In genomic region chr3:14272041-14272958, GRCh38 we compare ENCODE assay signal across 6 cellular contexts.
DNase-seq lines count a peak whose midpoint lies in the region; ATAC-seq and TF ChIP-seq lines count a peak whose summit lies in the region.
"Not testable (repeated sequence)": the region's sequence is repeated elsewhere in the genome, so short reads cannot be mapped to it uniquely, and the experiment has no call there.

No MANE protein-coding gene starts in this region.

- not testable (repeated sequence) for H3K23ac ChIP-seq in IMR-90 (ENCODE audit: low read depth, low read length); neuronal stem cell (ENCODE audit: low read depth, low read length, poor library complexity)

- TF ChIP-seq POLR2A in IMR-90 (IDR thresholded peaks at IDR 0.05; ENCODE audit: low read depth, low read length) = not testable (repeated sequence)

- not testable (repeated sequence) for H3K36me3 Mint-ChIP-seq in GM23338 (ENCODE audit: low read depth)

- in situ Hi-C loops in IMR-90 (cut with MboI; ENCODE audit: low sequenced_read_pairs) = not testable (repeated sequence)

- H2AFZ ChIP-seq in GM23338; IMR-90 (replicated peaks; ENCODE audit: low read length, poor library complexity); neuronal stem cell (ENCODE audit: low read length): not testable (repeated sequence)

- not testable (repeated sequence) for TF ChIP-seq RAD21 in IMR-90 (IDR thresholded peaks at IDR 0.05; ENCODE audit: low read length)

- CTCF ChIA-PET in IMR-90 (lab: Yijun Ruan, JAX) = interaction anchor here (0.6 kb wide), 1 partner anchor 101 kb away, joined by 3 read pairs; no protein-coding TSS in a partner anchor

- not testable (repeated sequence) for H3K9me3 ChIP-seq in IMR-90 (ENCODE audit: control insufficient read depth, insufficient read depth, low read length); WERI-Rb-1 (ENCODE audit: severe bottlenecking); iPS-20b (ENCODE audit: insufficient read depth, low read depth, low read length); neuronal stem cell (replicated peaks in 1 of 2; ENCODE audit: control insufficient read depth in 2 of 2, insufficient read depth in 1 of 2, low read depth in 1 of 2, low read length in 2 of 2)

- peaks cover 13% of the 10 kb centered on the region for H3K27me3 Mint-ChIP-seq in GM23338 (ENCODE audit: insufficient read depth, low read depth, poor library complexity)

- H3F3A ChIP-seq in GM23338 (replicated peaks; ENCODE audit: low read depth) = peaks cover 25% of the 10 kb centered on the region

- H2BK5ac ChIP-seq in IMR-90 (ENCODE audit: low read depth, low read length, poor library complexity, severe bottlenecking); neuronal stem cell (ENCODE audit: low read length): not testable (repeated sequence)

- H3K79me2 ChIP-seq in GM23338 (replicated peaks; ENCODE audit: insufficient read depth) = not testable (repeated sequence)

- POLR2A ChIA-PET in IMR-90 (lab: Charles Lee; ENCODE audit: unreplicated experiment) = not testable (repeated sequence)

- DNase-seq in GM23338 (ENCODE audit: low spot score) = peak; percentile 71
- DNase-seq in IMR-90; neuronal stem cell (ENCODE audit: low spot score): not testable (repeated sequence)
- DNase-seq in WERI-Rb-1 = peak; percentile 50
- DNase-seq in cardiac septum (ENCODE audit: low spot score) = peak; percentile 15

- 92% methylated on average over 4 of the region's 15 CpGs; no CpG with 5 or more reads in 1 of the 2 experiments for WGBS in IMR-90 (ENCODE audit: extremely low coverage in 2 of 2, insufficient read length in 1 of 2), 2 experiments
- WGBS in neuronal stem cell (ENCODE audit: extremely low coverage in 2 of 2, insufficient read length in 2 of 2, insufficient replicate concordance in 1 of 2), 2 donors = no CpG with 5 or more reads among the region's 15 CpGs

- H4K5ac ChIP-seq in IMR-90 (ENCODE audit: low read depth, low read length) = not testable (repeated sequence)

- H4K91ac ChIP-seq in IMR-90 (ENCODE audit: insufficient read depth, low read depth, low read length); neuronal stem cell (ENCODE audit: low read depth, low read length, poor library complexity): not testable (repeated sequence)

- H4K8ac ChIP-seq in IMR-90 (ENCODE audit: low read depth in 2 of 2, low read length in 2 of 2); neuronal stem cell (ENCODE audit: low read depth, low read length): not testable (repeated sequence)

- peak; percentile 62 for ATAC-seq in GM23338
- ATAC-seq in IMR-90 (ENCODE audit: low read depth) = not testable (repeated sequence)

- not testable (repeated sequence) for H2AK9ac ChIP-seq in IMR-90 (replicated peaks; ENCODE audit: low read depth, low read length, poor library complexity)

- not testable (repeated sequence) for H3K4me3 Mint-ChIP-seq in GM23338

- H3K27me3 ChIP-seq in GM23338 (ENCODE audit: insufficient read depth); IMR-90 (ENCODE audit: control insufficient read depth, insufficient read depth, low read length); WERI-Rb-1 (ENCODE audit: insufficient read depth, low read depth, severe bottlenecking); iPS-20b (ENCODE audit: insufficient read depth, low read length): not testable (repeated sequence)
- peaks cover 0 to 26% (median 0%) of the 10 kb centered on the region in 3 experiments for H3K27me3 ChIP-seq in neuronal stem cell (ENCODE audit: control insufficient read depth in 3 of 3, insufficient read depth in 3 of 3, low read depth in 1 of 3, low read length in 3 of 3)

- H3K79me1 ChIP-seq in IMR-90 (ENCODE audit: low read depth in 1 of 2, low read length in 2 of 2); neuronal stem cell (ENCODE audit: low read depth, low read length): not testable (repeated sequence)

- H3K4me1 ChIP-seq in GM23338 (ENCODE audit: insufficient read depth) = peaks cover 24% of the 10 kb centered on the region
- not testable (repeated sequence) for H3K4me1 ChIP-seq in IMR-90 (ENCODE audit: control insufficient read depth, insufficient read depth, low read length); neuronal stem cell (ENCODE audit: control insufficient read depth in 2 of 2, insufficient read depth in 1 of 2, low read depth in 1 of 2, low read length in 2 of 2)
- peaks cover 10% of the 10 kb centered on the region for H3K4me1 ChIP-seq in iPS-20b (ENCODE audit: insufficient read depth, low read length)

- not testable (repeated sequence) for H2BK20ac ChIP-seq in IMR-90 (ENCODE audit: low read depth, low read length)

- H3K56ac ChIP-seq in IMR-90 (ENCODE audit: extremely low read depth, insufficient read depth, low read length) = not testable (repeated sequence)

- BruUV-seq in IMR-90 (replicated peaks; lab: Mats Ljungman, UMichigan) = not testable (repeated sequence)

- dilution Hi-C loops in IMR-90 (cut with HindIII; ENCODE audit: low sequenced_read_pairs, unreplicated experiment) = not testable (repeated sequence)

- peak overlapping the region; percentile 73 for H3K4me2 ChIP-seq in GM23338
- H3K4me2 ChIP-seq in IMR-90 (ENCODE audit: low read depth, low read length); neuronal stem cell (ENCODE audit: insufficient read depth, low read length, poor library complexity, severe bottlenecking): not testable (repeated sequence)

- H3K18ac ChIP-seq in IMR-90 (ENCODE audit: low read depth, low read length) = not testable (repeated sequence)
- peak overlapping the region; percentile 15 for H3K18ac ChIP-seq in neuronal stem cell (ENCODE audit: low read length)

- H3K9ac ChIP-seq in IMR-90 (ENCODE audit: low read depth, low read length); neuronal stem cell (ENCODE audit: low read depth, low read length, poor library complexity): not testable (repeated sequence)
- H3K9ac ChIP-seq in iPS-20b (ENCODE audit: low read depth, low read length) = peak overlapping the region; percentile 65; the same call in 1 of the 2 replicates

- intact Hi-C loops in IMR-90 (cut with micrococcal nuclease); cardiac septum (cut with DNase I): not testable (repeated sequence)

- H3K4ac ChIP-seq in IMR-90 (ENCODE audit: low read depth, low read length); neuronal stem cell (ENCODE audit: low read length): not testable (repeated sequence)

- H3K9me1 ChIP-seq in IMR-90 (ENCODE audit: insufficient read depth, low read length) = not testable (repeated sequence)

- H2BK12ac ChIP-seq in neuronal stem cell (ENCODE audit: low read length) = not testable (repeated sequence)

- H3K9me2 ChIP-seq in GM23338 (ENCODE audit: insufficient read depth) = not testable (repeated sequence)

- H3K27ac Mint-ChIP-seq in GM23338 = peak overlapping the region; percentile 93

- H3K4me3 ChIP-seq in GM23338; IMR-90 (ENCODE audit: insufficient read depth, low read depth, low read length); WERI-Rb-1 (ENCODE audit: low read depth, low read length); iPS-20b (ENCODE audit: low read length); neuronal stem cell (ENCODE audit: low read length in 2 of 2): not testable (repeated sequence)

- peaks cover 31% of the 10 kb centered on the region for H3K4me1 Mint-ChIP-seq in GM23338

- H2BK15ac ChIP-seq in IMR-90 (ENCODE audit: low read depth, low read length) = not testable (repeated sequence)
- peak overlapping the region; percentile 17 for H2BK15ac ChIP-seq in neuronal stem cell (ENCODE audit: low read length)

- H2BK120ac ChIP-seq in IMR-90 (ENCODE audit: low read depth, low read length); neuronal stem cell (ENCODE audit: low read depth, low read length): not testable (repeated sequence)

- TF ChIP-seq CTCF in GM23338 (conservative IDR thresholded peaks at IDR 0.05; ENCODE audit: low read depth in 2 of 2); IMR-90 (conservative IDR thresholded peaks at IDR 0.05; ENCODE audit: low read depth, low read length); WERI-Rb-1 (IDR thresholded peaks at IDR 0.05; ENCODE audit: low read depth, low read length): not testable (repeated sequence)

- H2AK5ac ChIP-seq in IMR-90 (ENCODE audit: low read depth, low read length) = peak overlapping the region; percentile 16; the same call in 1 of the 2 replicates
- not testable (repeated sequence) for H2AK5ac ChIP-seq in neuronal stem cell (ENCODE audit: low read depth, low read length)

- not testable (repeated sequence) for H3K36me3 ChIP-seq in GM23338 (ENCODE audit: insufficient read depth); IMR-90 (ENCODE audit: control insufficient read depth, insufficient read depth, low read length); WERI-Rb-1; iPS-20b (ENCODE audit: insufficient read depth, low read depth, low read length); neuronal stem cell (replicated peaks in 1 of 2; ENCODE audit: control insufficient read depth in 2 of 2, insufficient read depth in 2 of 2, low read length in 2 of 2)

- H3K27ac ChIP-seq in GM23338 (ENCODE audit: low read depth) (peak overlapping the region; percentile 99), WERI-Rb-1 (peak overlapping the region; percentile 81), iPS-20b (ENCODE audit: low read length) (peak overlapping the region; percentile 61)
- H3K27ac ChIP-seq in IMR-90 (ENCODE audit: insufficient read depth, low read length); neuronal stem cell (replicated peaks; ENCODE audit: low read length): not testable (repeated sequence)

- not testable (repeated sequence) for H3K9me3 Mint-ChIP-seq in GM23338

- H3K14ac ChIP-seq in IMR-90 (replicated peaks; ENCODE audit: low read depth, low read length) = not testable (repeated sequence)
- H3K14ac ChIP-seq in neuronal stem cell (ENCODE audit: low read length) = peak overlapping the region; percentile 4

- not testable (repeated sequence) for H4K20me1 ChIP-seq in GM23338 (replicated peaks; ENCODE audit: insufficient read depth); IMR-90 (ENCODE audit: insufficient read depth, low read length)

TF ChIP-seq in GM23338, 12 proteins besides CTCF, POLR2A, EP300 and RAD21 (continues in another document):
- TF ChIP-seq NANOG (IDR thresholded peaks at IDR 0.05; ENCODE audit: borderline replicate concordance) = peak; percentile 53; the same call in 1 of the 2 replicates
